24 cellular contexts compared by ENCODE assay signal in genomic region chr9:84045481-84046097, GRCh38.
"Had no signal": no experiment of that assay in that cellular context is flagged by ENCODE, and none has a peak within 500 bp of the region (broad histone marks: within the 10 kb centered on the region; RNA-seq: fewer than 3 reads in every experiment).

No MANE protein-coding gene starts in this region.

- ATAC-seq: activated CD8-positive, alpha-beta memory T cell treated with anti-CD3 and anti-CD28 coated beads, Interleukin-2, amount 10 ng/mL, durations not matched to agents 7 days and 5 days; activated T-cell treated with anti-CD3 and anti-CD28 coated beads, Interleukin-2, amount 50 U/mL, for 4 hours; Panc1; T-helper 17 cell had no signal

- H3K27ac ChIP-seq: RWPE1 had no signal

- H3K36me3 Mint-ChIP-seq: activated naive CD8-positive, alpha-beta T cell treated with anti-CD3 and anti-CD28 coated beads for 36 hours had no signal

- H3K4me1 Mint-ChIP-seq: activated B cell treated with CpG ODN at 0.5 μM for 24 hours; activated naive CD8-positive, alpha-beta T cell treated with anti-CD3 and anti-CD28 coated beads for 36 hours; T-helper 17 cell had no signal

- DNase-seq: activated B cell treated with CpG ODN at 0.5 μM for 24 hours; activated CD4-positive, alpha-beta T cell treated with anti-CD3 and anti-CD28 coated beads for 1 hour; activated CD4-positive, alpha-beta T cell treated with anti-CD3 and anti-CD28 coated beads, Interleukin-2, amount 10 ng/mL, durations not matched to agents 24 days and 14 days; activated CD4-positive, alpha-beta T cell treated with anti-CD3 and anti-CD28 coated beads, Interleukin-2, amount 50 U/mL, for 48 hours; activated CD8-positive, alpha-beta memory T cell treated with anti-CD3 and anti-CD28 coated beads, Interleukin-2, amount 10 ng/mL, durations not matched to agents 7 days and 5 days; activated effector memory CD4-positive, alpha-beta T cell treated with anti-CD3 and anti-CD28 coated beads, Interleukin-2, amount 50 U/mL, for 16 hours; activated naive CD4-positive, alpha-beta T cell treated with Interleukin-2 at 50 U/mL for 16 hours; activated naive CD8-positive, alpha-beta T cell treated with anti-CD3 and anti-CD28 coated beads for 36 hours; activated T-cell treated with anti-CD3 and anti-CD28 coated beads, Interleukin-2, amount 50 U/mL, for 4 hours; cerebellar nuclear complex; Kasumi-1; KBM-7; NCI-H1105 treated with DMSO at 0.1 percent for 48 hours; NCI-H146; NCI-H187 treated with DMSO at 0.1 percent for 48 hours; NCI-H2081 treated with DMSO at 0.1 percent for 48 hours; NCI-H526; NCI-H82; OCI-M1; SHP77 treated with DMSO at 0.1 percent for 48 hours; T-helper 17 cell; T-helper 9 cell had no signal

- H3K4me3 Mint-ChIP-seq: activated B cell treated with CpG ODN at 0.5 μM for 24 hours; activated CD4-positive, alpha-beta T cell treated with anti-CD3 and anti-CD28 coated beads, Interleukin-2, amount 10 ng/mL, durations not matched to agents 24 days and 14 days; activated CD8-positive, alpha-beta memory T cell treated with anti-CD3 and anti-CD28 coated beads, Interleukin-2, amount 10 ng/mL, durations not matched to agents 7 days and 5 days; activated naive CD8-positive, alpha-beta T cell treated with anti-CD3 and anti-CD28 coated beads for 36 hours; activated T-cell treated with anti-CD3 and anti-CD28 coated beads, Interleukin-2, amount 50 U/mL, for 4 hours; T-helper 17 cell had no signal

- H3K27ac Mint-ChIP-seq: activated B cell treated with CpG ODN at 0.5 μM for 24 hours; activated CD4-positive, alpha-beta T cell treated with anti-CD3 and anti-CD28 coated beads, Interleukin-2, amount 10 ng/mL, durations not matched to agents 24 days and 14 days; activated CD8-positive, alpha-beta memory T cell treated with anti-CD3 and anti-CD28 coated beads, Interleukin-2, amount 10 ng/mL, durations not matched to agents 7 days and 5 days; activated naive CD8-positive, alpha-beta T cell treated with anti-CD3 and anti-CD28 coated beads for 36 hours; T-helper 17 cell had no signal
